ENCODE assay signal across 20 cellular contexts in the genomic region with DNA sequence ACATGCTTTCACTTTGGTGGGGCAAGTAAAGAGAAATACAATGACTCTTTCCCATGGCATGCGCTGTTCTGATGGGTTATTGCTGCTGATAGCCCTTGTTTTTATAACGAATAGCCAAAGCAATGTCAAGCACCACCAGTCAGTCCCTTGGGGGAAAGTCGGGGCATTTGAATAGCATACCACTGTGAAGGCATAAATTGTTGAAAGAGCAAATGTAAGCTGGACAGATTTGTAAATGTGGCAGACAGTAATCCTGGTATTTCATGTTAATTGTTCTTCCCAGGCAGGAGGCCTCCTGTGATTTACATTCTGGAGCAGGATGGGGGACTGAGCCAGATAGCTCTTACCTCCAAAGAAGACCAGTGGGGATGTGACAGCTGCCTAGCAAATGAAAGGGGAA.
"Had no signal": no experiment of that assay in that cellular context is flagged by ENCODE, and none has a peak within 500 bp of the region (broad histone marks: within the 10 kb centered on the region; RNA-seq: fewer than 3 reads in every experiment).

No MANE protein-coding gene starts in this region.

- H3K27me3 ChIP-seq: esophagus muscularis mucosa, hepatocyte, neutrophil, tibial nerve, uterus had no signal

- H3K27ac ChIP-seq: dorsolateral prefrontal cortex, esophagus muscularis mucosa, hepatocyte, neutrophil, tibial nerve, uterus had no signal

- DNase-seq: activated CD4-positive, alpha-beta T cell treated with anti-CD3 and anti-CD28 coated beads for 48 hours; activated CD8-positive, alpha-beta T cell treated with anti-CD3 and anti-CD28 coated beads for 36 hours; activated effector memory CD4-positive, alpha-beta T cell treated with Interleukin-2 at 50 U/mL for 16 hours; activated naive CD4-positive, alpha-beta T cell treated with anti-CD3 and anti-CD28 coated beads, Interleukin-2, amount 50 U/mL, for 16 hours; activated T-cell treated with anti-CD3 and anti-CD28 coated beads, Interleukin-2, amount 50 U/mL, for 4 hours; dorsolateral prefrontal cortex; mucosa of descending colon; naive thymus-derived CD8-positive, alpha-beta T cell; right cardiac atrium; small intestine; stimulated activated CD4-positive, alpha-beta T cell treated with anti-CD3 and anti-CD28 coated beads, Interleukin-4, amount 100 ng/mL, for 4 hours; stimulated activated CD8-positive, alpha-beta memory T cell treated with anti-CD3 and anti-CD28 coated beads, Interleukin-4, amount 100 ng/mL, for 48 hours; stimulated activated naive CD4-positive, alpha-beta T cell treated with Interleukin-2 at 50 U/mL for 16 hours; substantia nigra; T-helper 17 cell; uterus had no signal

- H3K4me3 ChIP-seq: dorsolateral prefrontal cortex, esophagus muscularis mucosa, hepatocyte, mucosa of descending colon, tibial nerve, uterus had no signal

- H3K36me3 ChIP-seq: esophagus muscularis mucosa, neutrophil, tibial nerve, uterus had no signal
